In the genomic region with DNA sequence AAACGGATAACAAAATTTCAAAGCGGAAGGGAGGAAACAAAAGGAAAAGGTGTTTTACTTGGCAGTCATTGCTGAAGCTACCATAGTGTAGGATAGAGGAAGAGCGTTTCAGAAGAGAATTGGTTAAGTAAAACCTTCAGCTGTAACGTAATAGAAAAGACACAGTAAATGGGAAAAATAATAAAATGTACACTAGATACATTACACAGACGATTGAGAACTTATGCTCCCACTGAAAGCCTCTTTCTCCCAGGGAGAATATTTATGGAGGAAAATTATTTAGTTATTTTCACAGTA, we compare ENCODE assay signal across 2 cellular contexts.
TF ChIP-seq lines count a peak whose summit lies in the region.

No MANE protein-coding gene starts in this region.

TF ChIP-seq in IMR-90, 13 proteins besides CTCF, POLR2A, EP300 and RAD21:
- TF ChIP-seq MAFK (IDR thresholded peaks at IDR 0.05; ENCODE audit: low read depth, low read length) (no peak), SMC3 (IDR thresholded peaks at IDR 0.05; ENCODE audit: low read depth, low read length) (no peak), RCOR1 (IDR thresholded peaks at IDR 0.05; ENCODE audit: insufficient replicate concordance, low read length) (no peak), BHLHE40 (IDR thresholded peaks at IDR 0.05; ENCODE audit: low read depth, low read length) (no peak), MAZ (IDR thresholded peaks at IDR 0.05; ENCODE audit: borderline replicate concordance, low read depth, low read length) (no peak), FOS (IDR thresholded peaks at IDR 0.05; ENCODE audit: low read depth, low read length) (no peak)
- TF ChIP-seq, protein P1, sequence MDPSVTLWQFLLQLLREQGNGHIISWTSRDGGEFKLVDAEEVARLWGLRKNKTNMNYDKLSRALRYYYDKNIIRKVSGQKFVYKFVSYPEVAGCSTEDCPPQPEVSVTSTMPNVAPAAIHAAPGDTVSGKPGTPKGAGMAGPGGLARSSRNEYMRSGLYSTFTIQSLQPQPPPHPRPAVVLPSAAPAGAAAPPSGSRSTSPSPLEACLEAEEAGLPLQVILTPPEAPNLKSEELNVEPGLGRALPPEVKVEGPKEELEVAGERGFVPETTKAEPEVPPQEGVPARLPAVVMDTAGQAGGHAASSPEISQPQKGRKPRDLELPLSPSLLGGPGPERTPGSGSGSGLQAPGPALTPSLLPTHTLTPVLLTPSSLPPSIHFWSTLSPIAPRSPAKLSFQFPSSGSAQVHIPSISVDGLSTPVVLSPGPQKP (IDR thresholded peaks at IDR 0.05; ENCODE audit: borderline replicate concordance, low read depth, low read length): no peak

TF ChIP-seq in GM12878, 131 proteins besides CTCF, POLR2A, EP300 and RAD21:
- TF ChIP-seq ATF7 (IDR thresholded peaks at IDR 0.05; ENCODE audit: low read depth): no peak
- no peak for TF ChIP-seq MTA2 (IDR thresholded peaks at IDR 0.05; ENCODE audit: low read depth)
- TF ChIP-seq BMI1 (IDR thresholded peaks at IDR 0.05; ENCODE audit: borderline replicate concordance): peak; percentile 77
- no peak for TF ChIP-seq RBBP5 (conservative IDR thresholded peaks at IDR 0.05)
- no peak for TF ChIP-seq JUNB (IDR thresholded peaks at IDR 0.05)
- no peak for TF ChIP-seq CEBPZ (IDR thresholded peaks at IDR 0.05; ENCODE audit: low read depth, low read length)
